In genomic region chr3:115399751-115400150, GRCh38 we compare ENCODE assay signal across 25 cellular contexts.
DNase-seq lines count a peak whose midpoint lies in the region; ATAC-seq, FAIRE-seq and TF ChIP-seq lines count a peak whose summit lies in the region.
"Had no signal": no experiment of that assay in that cellular context is flagged by ENCODE, and none has a peak within 500 bp of the region (broad histone marks: within the 10 kb centered on the region; RNA-seq: fewer than 3 reads in every experiment).

No MANE protein-coding gene starts in this region.

- FAIRE-seq in H1 (lab: Jason Lieb, UNC) (no peak), GM12891 (lab: Jason Lieb, UNC) (no peak)
- FAIRE-seq: GM18507, kidney had no signal

- H2BK20ac ChIP-seq in H1 (ENCODE audit: low read length) = no peak overlapping the region

- no peak overlapping the region; the same call in 1 of the 2 replicates for H3K18ac ChIP-seq in H1 (ENCODE audit: extremely low read depth, low read length)

- H3F3A ChIP-seq in neural progenitor cell (ENCODE audit: low read depth) = no peaks in the 10 kb centered on the region

- TF ChIP-seq POLR2A in H1 (IDR thresholded peaks at IDR 0.05; ENCODE audit: control extremely low read depth in 1 of 2, low read depth in 2 of 2, low read length in 2 of 2) (no peak), GM12891 (IDR thresholded peaks at IDR 0.05; ENCODE audit: low read depth, low read length) (no peak)

- H3K27ac Mint-ChIP-seq in neural progenitor cell (peak overlapping the region; percentile 69), type B pancreatic cell (no peak overlapping the region)
- H3K27ac Mint-ChIP-seq: activated T-cell treated with anti-CD3 and anti-CD28 coated beads, Interleukin-2, amount 50 U/mL, for 72 hours; stimulated activated memory B cell treated with anti-CD40 and anti-IgM and Interleukin-4, amounts not matched to agents 10 μg/mL and 1 μg/mL and 100 μg/mL, for 72 hours had no signal

- H3K9me3 Mint-ChIP-seq in neural progenitor cell = no peaks in the 10 kb centered on the region
- H3K9me3 Mint-ChIP-seq in type B pancreatic cell = no peaks in the 10 kb centered on the region
- H3K9me3 Mint-ChIP-seq: activated T-cell treated with anti-CD3 and anti-CD28 coated beads, Interleukin-2, amount 50 U/mL, for 72 hours; CD4-positive, alpha-beta memory T cell; stimulated activated memory B cell treated with anti-CD40 and anti-IgM and Interleukin-4, amounts not matched to agents 10 μg/mL and 1 μg/mL and 100 μg/mL, for 72 hours had no signal

- H3K4me3 ChIP-seq in A673 (ENCODE audit: low read depth, low read length, poor library complexity, severe bottlenecking) (no peak overlapping the region), H1 (ENCODE audit: extremely low read depth in 1 of 4, insufficient read depth in 2 of 4, low read depth in 3 of 4, low read length in 4 of 4) (no peak overlapping the region), neural progenitor cell (no peak overlapping the region)

- H3K79me2 ChIP-seq in H1 (ENCODE audit: control insufficient read depth in 1 of 2, insufficient read depth in 2 of 2, low read length in 2 of 2) (no peaks in the 10 kb centered on the region), neural progenitor cell (ENCODE audit: low read depth) (no peaks in the 10 kb centered on the region)

- ATAC-seq in left cardiac atrium = no peak
- ATAC-seq: activated CD4-positive, CD25-positive, alpha-beta regulatory T cell treated with anti-CD3 and anti-CD28 coated beads, Interleukin-2, amount 50 U/mL, for 24 hours; activated T-cell treated with anti-CD3 and anti-CD28 coated beads, Interleukin-2, amount 50 U/mL, for 72 hours; stimulated activated memory B cell treated with anti-CD40 and anti-IgM and Interleukin-4, amounts not matched to agents 10 μg/mL and 1 μg/mL and 100 μg/mL, for 72 hours had no signal

- CTCF ChIA-PET in A673 (lab: Charles Lee) = no interaction called here
- CTCF ChIA-PET in H1 (lab: Charles Lee; ENCODE audit: partially characterized antibody) = interaction anchor here (1.0 kb wide), 1 partner anchor 100 kb away, joined by 3 read pairs; no protein-coding TSS in a partner anchor

- H3K9me3 ChIP-seq in A673 (ENCODE audit: low read depth, low read length, poor library complexity, severe bottlenecking) (no peaks in the 10 kb centered on the region), H1 (ENCODE audit: insufficient read depth in 2 of 2, low read depth in 1 of 2, low read length in 1 of 2) (no peaks in the 10 kb centered on the region), neural progenitor cell (ENCODE audit: low read depth) (no peaks in the 10 kb centered on the region)

- H2AFZ ChIP-seq in H1 (ENCODE audit: low read length) (peak overlapping the region; percentile 44; the same call in 1 of the 2 replicates), neural progenitor cell (replicated peaks) (peak overlapping the region; percentile 61)

- H3K79me1 ChIP-seq in H1 (ENCODE audit: low read depth, low read length) = no peaks in the 10 kb centered on the region

- POLR2A ChIA-PET in A673 (lab: Charles Lee; ENCODE audit: low non-redundant PET) (no interaction called here), H1 (lab: Charles Lee; ENCODE audit: partially characterized antibody) (interaction anchor here (1.4 kb wide), 1 partner anchor 9 kb away, joined by 5 read pairs; no protein-coding TSS in a partner anchor)

- no peak overlapping the region for H2BK12ac ChIP-seq in H1 (ENCODE audit: low read depth, low read length)

- TF ChIP-seq CTCF in A673 (conservative IDR thresholded peaks at IDR 0.05; ENCODE audit: low read depth, low read length) (no peak), H1 (IDR thresholded peaks at IDR 0.05; ENCODE audit: control extremely low read depth in 1 of 3, insufficient read depth in 1 of 3, low read depth in 1 of 3, low read length in 3 of 3) (no peak), neural progenitor cell (IDR thresholded peaks at IDR 0.05) (no peak), type B pancreatic cell (conservative IDR thresholded peaks at IDR 0.05) (no peak)

- BruUV-seq in A673 (replicated peaks; lab: Mats Ljungman, UMichigan) = no TSS peak

- no peak overlapping the region for H4K91ac ChIP-seq in H1 (replicated peaks; ENCODE audit: insufficient read length, low read length)

- H3K27me3 Mint-ChIP-seq in neural progenitor cell (ENCODE audit: insufficient read depth, low read depth) = no peaks in the 10 kb centered on the region
- H3K27me3 Mint-ChIP-seq in type B pancreatic cell = no peaks in the 10 kb centered on the region
- H3K27me3 Mint-ChIP-seq: stimulated activated memory B cell treated with anti-CD40 and anti-IgM and Interleukin-4, amounts not matched to agents 10 μg/mL and 1 μg/mL and 100 μg/mL, for 72 hours had no signal

- H2BK5ac ChIP-seq in H1 (ENCODE audit: low read depth, low read length) = no peak overlapping the region

- peaks cover 35% of the 10 kb centered on the region for H3K4me1 Mint-ChIP-seq in neural progenitor cell
- H3K4me1 Mint-ChIP-seq in type B pancreatic cell (ENCODE audit: unreplicated experiment) = peaks cover 12% of the 10 kb centered on the region
- H3K4me1 Mint-ChIP-seq: CD4-positive, alpha-beta memory T cell; stimulated activated memory B cell treated with anti-CD40 and anti-IgM and Interleukin-4, amounts not matched to agents 10 μg/mL and 1 μg/mL and 100 μg/mL, for 72 hours had no signal

- no peak overlapping the region for H3K56ac ChIP-seq in H1 (replicated peaks; ENCODE audit: insufficient read length, low read depth, low read length)

- no peaks in the 10 kb centered on the region for H3K27me3 ChIP-seq in A673 (replicated peaks; ENCODE audit: insufficient read depth, low read depth, low read length, poor library complexity)
- H3K27me3 ChIP-seq in H1 (replicated peaks in 1 of 4; ENCODE audit: control insufficient read depth in 3 of 4, extremely low read depth in 1 of 4, insufficient read depth in 3 of 4, low read length in 3 of 4) = no peaks in the 10 kb centered on the region
- H3K27me3 ChIP-seq in neural progenitor cell = no peaks in the 10 kb centered on the region

- H3K23me2 ChIP-seq in H1 (ENCODE audit: low read depth, low read length) = no peaks in the 10 kb centered on the region

- H3K4me2 ChIP-seq in H1 (ENCODE audit: insufficient read depth in 1 of 2, low read depth in 2 of 2, low read length in 2 of 2) (no peak overlapping the region), neural progenitor cell (peak overlapping the region; percentile 19)

- no peak overlapping the region for H2AK5ac ChIP-seq in H1 (ENCODE audit: low read depth, low read length)

- no peak overlapping the region for H3K23ac ChIP-seq in H1 (ENCODE audit: insufficient read length)

- H3K14ac ChIP-seq in H1 (ENCODE audit: insufficient read length) = no peak overlapping the region

- H3K9ac ChIP-seq in H1 (replicated peaks in 1 of 4; ENCODE audit: extremely low read depth in 1 of 4, low read depth in 3 of 4, low read length in 3 of 4) (no peak overlapping the region), neural progenitor cell (no peak overlapping the region)

- no peak for TF ChIP-seq RAD21 in H1 (IDR thresholded peaks at IDR 0.05 in 1 of 2, conservative IDR thresholded peaks at IDR 0.05 in 1 of 2; ENCODE audit: low read depth in 2 of 2, low read length in 2 of 2)

- H3K36me3 Mint-ChIP-seq in neural progenitor cell (no peaks in the 10 kb centered on the region), type B pancreatic cell (no peaks in the 10 kb centered on the region)
- H3K36me3 Mint-ChIP-seq: CD4-positive, alpha-beta memory T cell; stimulated activated memory B cell treated with anti-CD40 and anti-IgM and Interleukin-4, amounts not matched to agents 10 μg/mL and 1 μg/mL and 100 μg/mL, for 72 hours had no signal

- no peaks in the 10 kb centered on the region for H3K4me1 ChIP-seq in A673 (ENCODE audit: insufficient read depth, low read length, poor library complexity, severe bottlenecking)
- H3K4me1 ChIP-seq in H1 (replicated peaks in 1 of 4; ENCODE audit: control insufficient read depth in 3 of 4, insufficient read depth in 4 of 4, low read length in 3 of 4) = peaks cover 0 to 4% (median 2%) of the 10 kb centered on the region in 4 experiments; a peak in 5 of 7 replicates
- peaks cover 7% of the 10 kb centered on the region for H3K4me1 ChIP-seq in neural progenitor cell

- H2BK120ac ChIP-seq in H1 (replicated peaks; ENCODE audit: low read depth, low read length) = no peak overlapping the region

- no peaks in the 10 kb centered on the region for H4K20me1 ChIP-seq in H1 (replicated peaks in 1 of 2; ENCODE audit: control insufficient read depth in 1 of 2, insufficient read depth in 2 of 2, low read length in 2 of 2)
- H4K20me1 ChIP-seq in neural progenitor cell (ENCODE audit: low read depth) = no peaks in the 10 kb centered on the region

- intact Hi-C loops in A673 (cut with micrococcal nuclease; ENCODE audit: unreplicated experiment) = no loop called here
- intact Hi-C loops in left cardiac atrium (cut with DNase I) = no loop called here

- no peak overlapping the region for H2BK15ac ChIP-seq in H1 (ENCODE audit: low read length)

- WGBS in H1 (ENCODE audit: extremely low coverage in 1 of 2, insufficient coverage in 1 of 2, insufficient read length in 1 of 2, insufficient replicate concordance in 2 of 2, low coverage in 1 of 2, low lambda C conversion rate in 2 of 2, missing lambda C conversion rate in 1 of 2), 2 experiments = 53% methylated on average over 4 of the region's 4 CpGs; no CpG with 5 or more reads in 1 of the 2 experiments

- H3K36me3 ChIP-seq in A673 (ENCODE audit: insufficient read depth, low read length, poor library complexity, severe bottlenecking) = no peaks in the 10 kb centered on the region
- no peaks in the 10 kb centered on the region for H3K36me3 ChIP-seq in H1 (ENCODE audit: control insufficient read depth in 2 of 4, insufficient read depth in 4 of 4, low read length in 3 of 4)
- no peaks in the 10 kb centered on the region for H3K36me3 ChIP-seq in neural progenitor cell

- no peak for TF ChIP-seq EP300 in H1 (IDR thresholded peaks at IDR 0.05; ENCODE audit: borderline replicate concordance in 1 of 2, low read depth in 2 of 2, low read length in 2 of 2)

- no peak overlapping the region for H3K27ac ChIP-seq in A673 (ENCODE audit: low read depth, low read length, poor library complexity, severe bottlenecking)
- no peak overlapping the region for H3K27ac ChIP-seq in H1 (ENCODE audit: low read depth, low read length)
- H3K27ac ChIP-seq in neural progenitor cell = no peak overlapping the region
- H3K27ac ChIP-seq: HL-60 had no signal

- no peak overlapping the region for H4K8ac ChIP-seq in H1 (ENCODE audit: extremely low read depth, insufficient read depth, low read length)

- H3K4me3 Mint-ChIP-seq in neural progenitor cell (peak overlapping the region; percentile 28), type B pancreatic cell (no peak overlapping the region)
- H3K4me3 Mint-ChIP-seq: activated T-cell treated with anti-CD3 and anti-CD28 coated beads, Interleukin-2, amount 50 U/mL, for 72 hours; CD4-positive, alpha-beta memory T cell; stimulated activated memory B cell treated with anti-CD40 and anti-IgM and Interleukin-4, amounts not matched to agents 10 μg/mL and 1 μg/mL and 100 μg/mL, for 72 hours had no signal

- DNase-seq in A673 (ENCODE audit: low spot score) (peak; percentile 18), NCI-H82 (lab: John Stamatoyannopoulos, UW) (peak; percentile 98), H1 (ENCODE audit: low read depth in 1 of 2, low spot score in 2 of 2) (no peak), neural progenitor cell (ENCODE audit: low spot score) (no peak), left cardiac atrium (no peak), type B pancreatic cell (ENCODE audit: extremely low spot score, unreplicated experiment) (no peak), DMS79 (lab: John Stamatoyannopoulos, UW) (no peak), GM12891 (ENCODE audit: insufficient read length, low spot score) (no peak)
- DNase-seq: activated CD4-positive, alpha-beta T cell treated with anti-CD3 and anti-CD28 coated beads, Interleukin-2, amount 50 U/mL, for 48 hours; activated T-cell treated with anti-CD3 and anti-CD28 coated beads, Interleukin-2, amount 50 U/mL, for 72 hours; caudate nucleus; CD4-positive, alpha-beta memory T cell; foreskin fibroblast; GOT3; head of caudate nucleus; kidney; NCI-H1417; NCI-H2081 treated with DMSO at 0.1 percent for 48 hours; NCI-H345; occipital lobe; RPMI8226 had no signal

- no peak overlapping the region for H3K4ac ChIP-seq in H1 (replicated peaks; ENCODE audit: insufficient read length, low read depth, low read length)

- no peak overlapping the region for H4K5ac ChIP-seq in H1 (ENCODE audit: insufficient read length, low read depth, low read length)

Comparison
In these comparisons a context has a peak if more than half of its experiments do, and no peak if none do; other contexts are left out.
1. DNase-seq: peak in A673 (single experiment) and NCI-H82 (single experiment); none in H1 (0 of 2), neural progenitor cell (single experiment), left cardiac atrium (single experiment), type B pancreatic cell (single experiment), DMS79 (single experiment) and GM12891 (single experiment).